Comparison of ENCODE assay signal across 8 cellular contexts in the genomic region with DNA sequence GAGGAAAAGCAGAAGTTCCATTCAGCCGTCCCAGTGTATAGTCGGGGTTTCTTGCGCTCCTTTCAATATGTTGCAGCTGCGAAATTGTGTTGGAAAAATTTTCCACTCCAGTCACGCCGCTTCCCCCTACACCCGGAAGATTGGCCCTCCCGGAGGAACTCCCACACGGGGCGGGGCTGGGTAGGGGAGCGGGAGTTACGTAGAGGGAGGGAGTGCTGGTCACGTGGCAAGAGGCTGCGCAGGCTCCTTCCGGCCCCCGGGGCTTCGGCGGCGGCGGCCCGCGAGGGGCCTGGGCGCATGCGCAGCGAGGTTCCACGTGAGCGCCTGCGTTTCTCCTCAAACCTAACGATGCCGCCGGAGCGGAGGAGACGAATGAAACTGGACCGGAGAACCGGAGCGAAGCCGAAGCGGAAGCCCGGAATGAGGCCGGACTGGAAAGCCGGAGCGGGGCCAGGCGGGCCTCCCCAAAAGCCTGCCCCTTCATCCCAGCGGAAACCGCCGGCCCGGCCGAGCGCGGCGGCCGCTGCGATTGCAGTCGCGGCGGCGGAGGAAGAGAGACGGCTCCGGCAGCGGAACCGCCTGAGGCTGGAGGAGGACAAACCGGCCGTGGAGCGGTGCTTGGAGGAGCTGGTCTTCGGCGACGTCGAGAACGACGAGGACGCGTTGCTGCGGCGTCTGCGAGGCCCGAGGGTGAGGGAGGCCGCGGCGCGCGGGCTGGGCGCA.
DNase-seq lines count a peak whose midpoint lies in the region; ATAC-seq and TF ChIP-seq lines count a peak whose summit lies in the region.

A gene (plus strand): TSS at position 310 of the 723 bp plus-strand sequence. CDS start 39 bp downstream, at position 349.

- no peaks in the 10 kb centered on the region for H3K27me3 ChIP-seq in OCI-LY3 (ENCODE audit: low read depth, low read length)

- H3K79me2 ChIP-seq in OCI-LY3 (ENCODE audit: low read length), result peaks cover 93% of the 10 kb centered on the region

- H3K4me1 ChIP-seq in OCI-LY3 (ENCODE audit: low read length), result peaks cover 20% of the 10 kb centered on the region

- peaks cover 36% of the 10 kb centered on the region for H3K36me3 ChIP-seq in OCI-LY3 (replicated peaks; ENCODE audit: low read depth, low read length)

- H2AFZ ChIP-seq in OCI-LY3 (ENCODE audit: low read depth, low read length), result peak within 1 kb of the TSS; percentile 81; the same call in 1 of the 2 replicates

- DNase-seq in DMS 273 treated with DMSO at 0.1 percent for 48 hours (lab: John Stamatoyannopoulos, UW) (peak; percentile 92), HuH-7.5 (ENCODE audit: low spot score) (peak; percentile 89), epidermal melanocyte (ENCODE audit: insufficient read length, low spot score) (peak; percentile 77), middle frontal gyrus (ENCODE audit: extremely low spot score, low spot score) (peak; percentile 92)
- peak; percentile 97 for DNase-seq in activated CD8-positive, alpha-beta memory T cell treated with anti-CD3 and anti-CD28 coated beads, Interleukin-2, amount 50 U/mL, for 48 hours
- DNase-seq in stimulated activated CD8-positive, alpha-beta memory T cell treated with anti-CD3 and anti-CD28 coated beads, Interleukin-2, amount 100 ng/mL, for 1 hour (ENCODE audit: low read depth in 2 of 2), result peak; percentile 91 to 96

- H4K20me1 ChIP-seq in OCI-LY3 (ENCODE audit: insufficient read depth, low read length), result peaks cover 46% of the 10 kb centered on the region

- peak within 1 kb of the TSS; percentile 93 for H3K9ac ChIP-seq in OCI-LY3 (ENCODE audit: low read length)

- peak; percentile 81 for ATAC-seq in GM21528 (IDR thresholded peaks at IDR 0.05; ENCODE audit: low FRiP score, unreplicated experiment)

- TF ChIP-seq CTCF in OCI-LY3 (IDR thresholded peaks at IDR 0.05; ENCODE audit: low read depth, low read length), result no peak

- no peaks in the 10 kb centered on the region for H3K9me3 ChIP-seq in OCI-LY3 (ENCODE audit: insufficient read depth, low read length)

- H3K4me2 ChIP-seq in OCI-LY3 (ENCODE audit: low read length), result peak within 1 kb of the TSS; percentile 95

- peak within 1 kb of the TSS; percentile 98 for H3K4me3 ChIP-seq in OCI-LY3 (ENCODE audit: low read length)

- H3K27ac ChIP-seq in OCI-LY3 (ENCODE audit: low read length), result peak within 1 kb of the TSS; percentile 88

Comparison
In these comparisons a context has a peak if more than half of its experiments do, and no peak if none do; other contexts are left out.
1. Peak in every context shown above with its lines: DNase-seq, ATAC-seq, H3K4me3 ChIP-seq and H3K27ac ChIP-seq.